In the genomic region with DNA sequence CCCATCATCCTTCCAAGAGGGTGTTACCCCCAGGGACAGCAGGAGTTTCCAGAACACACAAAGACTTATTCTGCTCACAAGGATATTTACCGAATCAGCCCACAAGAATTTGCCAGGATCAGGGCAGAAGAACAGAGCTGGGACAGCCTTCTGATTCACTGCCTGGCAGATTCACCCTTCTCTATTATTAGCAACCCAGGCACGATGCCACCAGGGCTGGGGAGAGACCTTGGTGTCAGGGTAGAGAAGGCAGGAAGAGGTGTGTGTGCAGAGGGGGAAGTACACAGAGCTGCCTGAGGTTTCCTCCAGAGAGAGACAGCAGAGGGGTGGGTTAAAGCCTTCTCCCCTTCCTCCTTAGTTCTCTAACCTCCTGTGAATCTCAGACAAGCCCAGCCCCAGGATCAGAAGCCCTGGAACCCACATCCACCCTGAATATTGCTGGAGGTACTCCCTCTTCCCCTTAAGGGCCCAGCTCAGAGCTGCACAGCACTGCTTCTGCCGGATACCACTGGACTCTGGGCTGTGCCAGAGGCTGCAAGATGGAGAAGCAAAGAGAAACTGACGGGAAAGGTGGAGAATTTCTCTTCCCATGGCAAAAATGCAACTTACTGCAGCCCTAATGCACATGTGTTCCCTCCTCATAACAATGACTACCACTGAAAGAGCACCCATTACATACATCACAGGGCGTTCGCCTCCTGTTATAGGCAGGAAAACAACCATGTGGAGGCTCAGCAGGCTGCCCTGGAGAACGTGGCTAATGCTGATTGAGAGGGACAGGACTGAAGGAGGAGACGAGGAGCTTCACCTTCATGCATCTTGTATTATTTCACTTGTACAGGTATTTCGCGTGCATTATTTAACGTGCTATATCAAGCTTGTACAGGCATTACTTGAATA, we compare ENCODE assay signal across 9 cellular contexts.
A peak's percentile ranks its signal among the peaks of the same experiment; 100 is the strongest.
DNase-seq lines count a peak whose midpoint lies in the region; ATAC-seq and TF ChIP-seq lines count a peak whose summit lies in the region.
"Had no signal": no experiment of that assay in that cellular context is flagged by ENCODE, and none has a peak within 500 bp of the region (broad histone marks: within the 10 kb centered on the region; RNA-seq: fewer than 3 reads in every experiment).

No MANE protein-coding gene starts in this region.

- peaks cover 53% of the 10 kb centered on the region for H3K79me2 ChIP-seq in DND-41 (ENCODE audit: insufficient read depth, low read length)

- DNase-seq in DND-41 (peak; percentile 77), SKM-1 treated with dmso at 0.1 percent for 144 hours (lab: John Stamatoyannopoulos, UW; ENCODE audit: unreplicated experiment) (peak; percentile 87), ascending aorta (ENCODE audit: low spot score in 2 of 2) (peak in 1 of 2 donors; percentile 93), hepatic stellate cell (ENCODE audit: low spot score) (peak; percentile 85)
- peak; percentile 49 to 50 for DNase-seq in stimulated activated CD4-positive, alpha-beta T cell treated with anti-CD3 and anti-CD28 coated beads, Interleukin-1b, Interleukin-23, amount 100 ng/mL, for 1 hour (ENCODE audit: low read depth in 2 of 2)

- H3K36me3 ChIP-seq in DND-41 (ENCODE audit: insufficient read depth, low read length) (peaks cover 4% of the 10 kb centered on the region), ascending aorta (no peaks in the 10 kb centered on the region)

- H3K4me1 ChIP-seq in DND-41 (ENCODE audit: insufficient read depth, low read length), result peaks cover 54% of the 10 kb centered on the region
- H3K4me1 ChIP-seq in ascending aorta, result peaks cover 13 to 39% of the 10 kb centered on the region in 2 donors

- peak; percentile 85 for ATAC-seq in DND-41 (ENCODE audit: insufficient read depth, low read depth)
- ATAC-seq in HG03066 (IDR thresholded peaks at IDR 0.05; ENCODE audit: low read depth, unreplicated experiment), result peak; percentile 36
- ATAC-seq in HG02973 (IDR thresholded peaks at IDR 0.05; ENCODE audit: unreplicated experiment), result no peak
- no peak for ATAC-seq in GM21619 (IDR thresholded peaks at IDR 0.05; ENCODE audit: unreplicated experiment)
- ATAC-seq: K562 had no signal

- H3K4me3 ChIP-seq in DND-41 (ENCODE audit: low read depth in 1 of 2, low read length in 2 of 2), result no peak overlapping the region
- H3K4me3 ChIP-seq in ascending aorta, result no peak overlapping the region
- H3K4me3 ChIP-seq: K562 had no signal

- peak overlapping the region; percentile 5 for H3K9ac ChIP-seq in DND-41 (ENCODE audit: low read depth, low read length)

- H4K20me1 ChIP-seq in DND-41 (ENCODE audit: insufficient read depth, low read length), result peaks cover 6% of the 10 kb centered on the region

- intact Hi-C loops in ascending aorta (cut with DNase I), result loop anchor here (2.0 to 5.0 kb wide), 2 partner anchors 25 to 40 kb away; no protein-coding TSS in a partner anchor

- H3K27ac ChIP-seq in DND-41 (ENCODE audit: low read length) (peak overlapping the region; percentile 86), ascending aorta (peak overlapping the region; percentile 85 to 91)

- H3K27me3 ChIP-seq in DND-41 (ENCODE audit: insufficient read depth, low read length, poor library complexity) (no peaks in the 10 kb centered on the region), ascending aorta (no peaks in the 10 kb centered on the region)

- peak overlapping the region; percentile 26 for H3K4me2 ChIP-seq in DND-41 (ENCODE audit: insufficient read depth, low read length)

- no peaks in the 10 kb centered on the region for H3K9me3 ChIP-seq in DND-41 (ENCODE audit: insufficient read depth, low read length, severe bottlenecking)
- H3K9me3 ChIP-seq in ascending aorta, result no peaks in the 10 kb centered on the region

- H2AFZ ChIP-seq in DND-41 (ENCODE audit: low read depth, low read length), result no peak overlapping the region

- TF ChIP-seq CTCF in DND-41 (IDR thresholded peaks at IDR 0.05; ENCODE audit: borderline replicate concordance, extremely low read depth, low read length, poor library complexity, severe bottlenecking), result no peak
- TF ChIP-seq CTCF in ascending aorta (IDR thresholded peaks at IDR 0.05), result no peak

Comparison
In these comparisons a context has a peak if more than half of its experiments do, and no peak if none do; other contexts are left out.
1. ATAC-seq: peak in DND-41 (single experiment) and HG03066 (single experiment); none in HG02973 (single experiment) and GM21619 (single experiment).